8 cellular contexts compared by ENCODE assay signal in genomic region chr1:28771921-28772320, GRCh38. TPM values are rescaled to one million over a fixed set of nuclear protein-coding genes. Genes with fewer than 3 reads are reported as not detected.
"Had no signal": no experiment of that assay in that cellular context is flagged by ENCODE, and none has a peak within 500 bp of the region (broad histone marks: within the 10 kb centered on the region; RNA-seq: fewer than 3 reads in every experiment).

No MANE protein-coding gene starts in this region.

RNA-seq across cellular contexts. Expression of gene OPRD1, which starts 40.0 kb away (rescaled TPM):
- total RNA-seq: kidney; left lung; liver; myocyte; naive thymus-derived CD4-positive, alpha-beta T cell; natural killer cell treated with Interleukin-12 subunit alpha and Interleukin-12 subunit beta and Interleukin-15 and Interleukin-18, amount 100 ng/mL, for 72 hours; osteoblast; upper lobe of left lung had no signal
- polyA plus RNA-seq: naive thymus-derived CD4-positive, alpha-beta T cell had no signal
